ENCODE assay signal across 9 cellular contexts in genomic region chr11:102312656-102313055, GRCh38. TPM values are rescaled to one million over a fixed set of nuclear protein-coding genes. Genes with fewer than 3 reads are reported as not detected.
DNase-seq lines count a peak whose midpoint lies in the region; ATAC-seq and TF ChIP-seq lines count a peak whose summit lies in the region.
"Had no signal": no experiment of that assay in that cellular context is flagged by ENCODE, and none has a peak within 500 bp of the region (broad histone marks: within the 10 kb centered on the region; RNA-seq: fewer than 3 reads in every experiment).

No MANE protein-coding gene starts in this region.

- no peaks in the 10 kb centered on the region for H3K36me3 ChIP-seq in KMS-11 (ENCODE audit: insufficient read depth)
- H3K36me3 ChIP-seq in mucosa of rectum (ENCODE audit: control insufficient read depth in 2 of 2, insufficient read depth in 2 of 2, low read length in 2 of 2) = no peaks in the 10 kb centered on the region

- in situ Hi-C loops in ACHN (cut with HindIII; ENCODE audit: low pct_ligation_motif_present, low pct_unique_long_range_greater_than_20kb, low sequenced_read_pairs) = no loop called here

- H3K4me3 Mint-ChIP-seq in brain = peak overlapping the region in 4 of 5 experiments; percentile 49 to 72 (median 59)

- peak; percentile 45 for DNase-seq in ACHN
- DNase-seq in NCI-H187 treated with DMSO at 0.1 percent for 48 hours (lab: John Stamatoyannopoulos, UW) = no peak
- DNase-seq in posterior cingulate gyrus = no peak
- no peak for DNase-seq in NCI-H526 treated with DMSO at 0.1 percent for 48 hours (lab: John Stamatoyannopoulos, UW)
- DNase-seq: nucleus accumbens had no signal

- H3K9ac ChIP-seq in KMS-11 (no peak overlapping the region), mucosa of rectum (ENCODE audit: low read depth in 1 of 2, low read length in 2 of 2) (no peak overlapping the region)

- H3K4me1 ChIP-seq in KMS-11 (ENCODE audit: low read depth, poor library complexity, severe bottlenecking) (peaks cover 57% of the 10 kb centered on the region), mucosa of rectum (ENCODE audit: control insufficient read depth in 2 of 2, insufficient read depth in 2 of 2, low read length in 2 of 2) (peaks cover 11 to 15% of the 10 kb centered on the region in 2 donors)

- ATAC-seq in GM19397 (IDR thresholded peaks at IDR 0.05; ENCODE audit: unreplicated experiment) = no peak

- no peaks in the 10 kb centered on the region for H3K9me3 ChIP-seq in mucosa of rectum (ENCODE audit: control insufficient read depth in 2 of 2, low read length in 2 of 2)

- no peak overlapping the region for H3K27ac ChIP-seq in KMS-11
- peak overlapping the region; percentile 56 to 75 for H3K27ac ChIP-seq in mucosa of rectum (ENCODE audit: low read depth in 2 of 2, low read length in 2 of 2)

- H3K27me3 Mint-ChIP-seq in brain = peaks cover 3% of the 10 kb centered on the region

- H3K4me1 Mint-ChIP-seq in brain = peaks cover 21% of the 10 kb centered on the region

- no peak for TF ChIP-seq CTCF in KMS-11 (conservative IDR thresholded peaks at IDR 0.05; ENCODE audit: low read depth, low read length)
- TF ChIP-seq CTCF in brain (conservative IDR thresholded peaks at IDR 0.05) = no peak

- H3K4me3 ChIP-seq in KMS-11 (IDR thresholded peaks at IDR 0.05; ENCODE audit: insufficient read depth, low read depth, low read length) (no peak overlapping the region), mucosa of rectum (ENCODE audit: low read length in 2 of 2) (peak overlapping the region in 1 of 2 donors; percentile 45)

- H3K27me3 ChIP-seq in KMS-11 (ENCODE audit: insufficient read depth, low read depth) = no peaks in the 10 kb centered on the region
- no peaks in the 10 kb centered on the region for H3K27me3 ChIP-seq in mucosa of rectum (ENCODE audit: control insufficient read depth in 2 of 2, insufficient read depth in 2 of 2, low read length in 2 of 2)

- peaks cover 0 to 5% (median 3%) of the 10 kb centered on the region in 5 experiments for H3K9me3 Mint-ChIP-seq in brain

- intact Hi-C loops in posterior cingulate gyrus (cut with DNase I) = no loop called here

- H3K79me2 ChIP-seq in KMS-11 (ENCODE audit: insufficient read depth, low read depth) = peaks cover under 1% of the 10 kb centered on the region; the same call in 1 of the 2 replicates

- peak overlapping the region; percentile 54 for H3K4me2 ChIP-seq in KMS-11

- H2AFZ ChIP-seq in KMS-11 (ENCODE audit: low read depth) = no peak overlapping the region

- no peaks in the 10 kb centered on the region for H3K36me3 Mint-ChIP-seq in brain

- peak overlapping the region in 3 of 5 experiments; percentile 50 to 91 (median 71) for H3K27ac Mint-ChIP-seq in brain

- H4K20me1 ChIP-seq in KMS-11 (ENCODE audit: insufficient read depth) = no peaks in the 10 kb centered on the region

RNA-seq across cellular contexts. Expression of gene BIRC3, which starts 4.6 kb away (rescaled TPM):
- 0.17 TPM for polyA plus RNA-seq in brain (ENCODE audit: insufficient read depth, low read depth, low replicate concordance)

RNA-seq across cellular contexts. Expression of gene BIRC2, which starts 34.4 kb away (rescaled TPM):
- 9.6 TPM for polyA plus RNA-seq in brain (ENCODE audit: insufficient read depth, low read depth, low replicate concordance)
